In genomic region chr2:89849731-89850130, GRCh38 we compare ENCODE assay signal across 35 cellular contexts.
"Had no signal": no experiment of that assay in that cellular context is flagged by ENCODE, and none has a peak within 500 bp of the region (broad histone marks: within the 10 kb centered on the region; RNA-seq: fewer than 3 reads in every experiment).

No MANE protein-coding gene starts in this region.

- H3K36me3 Mint-ChIP-seq: activated CD8-positive, alpha-beta memory T cell treated with anti-CD3 and anti-CD28 coated beads, Interleukin-2, amount 10 ng/mL, durations not matched to agents 7 days and 5 days; activated naive CD4-positive, alpha-beta T cell treated with anti-CD3 and anti-CD28 coated beads, Interleukin-2, amount 10 ng/mL, durations not matched to agents 7 days and 5 days; activated naive CD4-positive, alpha-beta T cell treated with anti-CD3 and anti-CD28 coated beads, Interleukin-2, amount 50 U/mL, for 24 hours; activated naive CD8-positive, alpha-beta T cell; activated naive CD8-positive, alpha-beta T cell treated with anti-CD3 and anti-CD28 coated beads, Interleukin-2, amount 10 ng/mL, durations not matched to agents 7 days and 5 days; brain had no signal

- H3K9me3 Mint-ChIP-seq: activated B cell treated with CpG ODN at 0.5 μM for 24 hours; activated CD4-positive, alpha-beta T cell treated with anti-CD3 and anti-CD28 coated beads, Interleukin-2, amount 10 ng/mL, durations not matched to agents 7 days and 5 days; activated naive CD4-positive, alpha-beta T cell treated with anti-CD3 and anti-CD28 coated beads, Interleukin-2, amount 10 ng/mL, durations not matched to agents 7 days and 5 days; activated naive CD4-positive, alpha-beta T cell treated with anti-CD3 and anti-CD28 coated beads, Interleukin-2, amount 50 U/mL, for 24 hours; activated naive CD8-positive, alpha-beta T cell treated with anti-CD3 and anti-CD28 coated beads, Interleukin-2, amount 10 ng/mL, durations not matched to agents 7 days and 5 days; activated naive CD8-positive, alpha-beta T cell treated with anti-CD3 and anti-CD28 coated beads, Interleukin-2, amount 50 U/mL, for 24 hours; activated T-cell treated with anti-CD3 and anti-CD28 coated beads, Interleukin-2, amount 50 U/mL, for 24 hours; activated T-helper 2 cell treated with anti-CD3 and anti-CD28 coated beads, Interferon-gamma antibody, Interleukin-2, Interleukin-4, amounts not matched to agents 10 μg/mL and 5 μg/mL and 100 μg/mL, durations not matched to agents 14 hours and 24 hours and 36 hours; T-helper 2 cell treated with Interferon-gamma antibody and Interleukin-4, amounts not matched to agents 5 μg/mL and 100 μg/mL, for 36 hours had no signal

- FAIRE-seq: TTC549 had no signal

- H3K4me1 Mint-ChIP-seq: activated CD4-positive, alpha-beta memory T cell treated with anti-CD3 and anti-CD28 coated beads, Interleukin-2, amount 10 ng/mL, durations not matched to agents 7 days and 5 days; activated CD4-positive, alpha-beta T cell treated with anti-CD3 and anti-CD28 coated beads, Interleukin-2, amount 10 ng/mL, durations not matched to agents 7 days and 5 days; activated CD8-positive, alpha-beta memory T cell treated with anti-CD3 and anti-CD28 coated beads, Interleukin-2, amount 10 ng/mL, durations not matched to agents 7 days and 5 days; activated naive CD4-positive, alpha-beta T cell treated with anti-CD3 and anti-CD28 coated beads, Interleukin-2, amount 10 ng/mL, durations not matched to agents 7 days and 5 days; activated naive CD4-positive, alpha-beta T cell treated with anti-CD3 and anti-CD28 coated beads, Interleukin-2, amount 50 U/mL, for 24 hours; activated naive CD8-positive, alpha-beta T cell treated with anti-CD3 and anti-CD28 coated beads, Interleukin-2, amount 10 ng/mL, durations not matched to agents 7 days and 5 days; activated naive CD8-positive, alpha-beta T cell treated with anti-CD3 and anti-CD28 coated beads, Interleukin-2, amount 50 U/mL, for 24 hours; brain; central memory CD8-positive, alpha-beta T cell had no signal

- H3K9me3 ChIP-seq: ascending aorta had no signal

- H3K27ac Mint-ChIP-seq: activated B cell treated with CpG ODN at 0.5 μM for 24 hours; activated CD4-positive, alpha-beta memory T cell treated with anti-CD3 and anti-CD28 coated beads, Interleukin-2, amount 10 ng/mL, durations not matched to agents 7 days and 5 days; activated CD4-positive, alpha-beta T cell treated with anti-CD3 and anti-CD28 coated beads, Interleukin-2, amount 10 ng/mL, durations not matched to agents 7 days and 5 days; activated CD8-positive, alpha-beta memory T cell treated with anti-CD3 and anti-CD28 coated beads, Interleukin-2, amount 10 ng/mL, durations not matched to agents 7 days and 5 days; activated CD8-positive, alpha-beta T cell treated with anti-CD3 and anti-CD28 coated beads, Interleukin-2, amount 10 ng/mL, durations not matched to agents 7 days and 5 days; activated naive CD4-positive, alpha-beta T cell treated with anti-CD3 and anti-CD28 coated beads, Interleukin-2, amount 10 ng/mL, durations not matched to agents 7 days and 5 days; activated naive CD4-positive, alpha-beta T cell treated with anti-CD3 and anti-CD28 coated beads, Interleukin-2, amount 50 U/mL, for 24 hours; activated naive CD8-positive, alpha-beta T cell; activated naive CD8-positive, alpha-beta T cell treated with anti-CD3 and anti-CD28 coated beads, Interleukin-2, amount 10 ng/mL, durations not matched to agents 7 days and 5 days; activated naive CD8-positive, alpha-beta T cell treated with anti-CD3 and anti-CD28 coated beads, Interleukin-2, amount 50 U/mL, for 24 hours; activated T-cell treated with anti-CD3 and anti-CD28 coated beads, Interleukin-2, amount 50 U/mL, for 24 hours; activated T-helper 2 cell treated with anti-CD3 and anti-CD28 coated beads, Interferon-gamma antibody, Interleukin-2, Interleukin-4, amounts not matched to agents 10 μg/mL and 5 μg/mL and 100 μg/mL, durations not matched to agents 14 hours and 24 hours and 36 hours; brain; T-helper 1 cell treated with Interleukin-12 subunit alpha and Interleukin-12 subunit beta and Interleukin-4 antibody, amounts not matched to agents 30 μg/mL and 1 μg/mL, for 36 hours; T-helper 2 cell treated with Interferon-gamma antibody and Interleukin-4, amounts not matched to agents 5 μg/mL and 100 μg/mL, for 36 hours had no signal

- H3K4me3 Mint-ChIP-seq: activated B cell treated with CpG ODN at 0.5 μM for 24 hours; activated CD4-positive, alpha-beta memory T cell treated with anti-CD3 and anti-CD28 coated beads, Interleukin-2, amount 10 ng/mL, durations not matched to agents 7 days and 5 days; activated CD4-positive, alpha-beta T cell treated with anti-CD3 and anti-CD28 coated beads, Interleukin-2, amount 10 ng/mL, durations not matched to agents 7 days and 5 days; activated CD8-positive, alpha-beta memory T cell treated with anti-CD3 and anti-CD28 coated beads, Interleukin-2, amount 10 ng/mL, durations not matched to agents 7 days and 5 days; activated CD8-positive, alpha-beta T cell treated with anti-CD3 and anti-CD28 coated beads, Interleukin-2, amount 10 ng/mL, durations not matched to agents 7 days and 5 days; activated naive CD4-positive, alpha-beta T cell treated with anti-CD3 and anti-CD28 coated beads, Interleukin-2, amount 10 ng/mL, durations not matched to agents 7 days and 5 days; activated naive CD4-positive, alpha-beta T cell treated with anti-CD3 and anti-CD28 coated beads, Interleukin-2, amount 50 U/mL, for 24 hours; activated naive CD8-positive, alpha-beta T cell; activated naive CD8-positive, alpha-beta T cell treated with anti-CD3 and anti-CD28 coated beads, Interleukin-2, amount 10 ng/mL, durations not matched to agents 7 days and 5 days; activated naive CD8-positive, alpha-beta T cell treated with anti-CD3 and anti-CD28 coated beads, Interleukin-2, amount 50 U/mL, for 24 hours; activated T-cell treated with anti-CD3 and anti-CD28 coated beads, Interleukin-2, amount 50 U/mL, for 24 hours; brain; central memory CD8-positive, alpha-beta T cell; T-helper 1 cell treated with Interleukin-12 subunit alpha and Interleukin-12 subunit beta and Interleukin-4 antibody, amounts not matched to agents 30 μg/mL and 1 μg/mL, for 36 hours; T-helper 2 cell treated with Interferon-gamma antibody and Interleukin-4, amounts not matched to agents 5 μg/mL and 100 μg/mL, for 36 hours had no signal

- H3K27me3 ChIP-seq: ascending aorta, cardiac muscle cell had no signal

- H3K27ac ChIP-seq: ascending aorta, cardiac muscle cell, VCaP had no signal

- H3K36me3 ChIP-seq: ascending aorta, cardiac muscle cell had no signal

- H3K4me3 ChIP-seq: ascending aorta, cardiac muscle cell had no signal

- H3K4me1 ChIP-seq: ascending aorta had no signal

- H3K27me3 Mint-ChIP-seq: activated CD4-positive, alpha-beta memory T cell treated with anti-CD3 and anti-CD28 coated beads, Interleukin-2, amount 10 ng/mL, durations not matched to agents 7 days and 5 days; activated CD4-positive, alpha-beta T cell treated with anti-CD3 and anti-CD28 coated beads, Interleukin-2, amount 10 ng/mL, durations not matched to agents 7 days and 5 days; activated CD8-positive, alpha-beta memory T cell treated with anti-CD3 and anti-CD28 coated beads, Interleukin-2, amount 10 ng/mL, durations not matched to agents 7 days and 5 days; activated naive CD4-positive, alpha-beta T cell treated with anti-CD3 and anti-CD28 coated beads, Interleukin-2, amount 10 ng/mL, durations not matched to agents 7 days and 5 days; activated naive CD8-positive, alpha-beta T cell treated with anti-CD3 and anti-CD28 coated beads, Interleukin-2, amount 10 ng/mL, durations not matched to agents 7 days and 5 days; activated naive CD8-positive, alpha-beta T cell treated with anti-CD3 and anti-CD28 coated beads, Interleukin-2, amount 50 U/mL, for 24 hours had no signal

- DNase-seq: activated B cell treated with CpG ODN at 0.5 μM for 24 hours; activated CD4-positive, alpha-beta memory T cell treated with anti-CD3 and anti-CD28 coated beads, Interleukin-2, amount 10 ng/mL, durations not matched to agents 7 days and 5 days; activated CD4-positive, alpha-beta T cell treated with anti-CD3 and anti-CD28 coated beads for 48 hours; activated CD4-positive, alpha-beta T cell treated with anti-CD3 and anti-CD28 coated beads, Interleukin-2, amount 10 ng/mL, durations not matched to agents 7 days and 5 days; activated CD4-positive, alpha-beta T cell treated with anti-CD3 and anti-CD28 coated beads, Interleukin-2, amount 50 U/mL, for 48 hours; activated CD4-positive, CD25-positive, alpha-beta regulatory T cell treated with anti-CD3 and anti-CD28 coated beads, Interleukin-2, amount 50 U/mL, for 72 hours; activated CD8-positive, alpha-beta memory T cell treated with anti-CD3 and anti-CD28 coated beads for 24 hours; activated CD8-positive, alpha-beta memory T cell treated with anti-CD3 and anti-CD28 coated beads, Interleukin-2, amount 10 ng/mL, durations not matched to agents 7 days and 5 days; activated CD8-positive, alpha-beta memory T cell treated with anti-CD3 and anti-CD28 coated beads, Interleukin-2, amount 50 U/mL, for 48 hours; activated CD8-positive, alpha-beta T cell treated with anti-CD3 and anti-CD28 coated beads, Interleukin-2, amount 10 ng/mL, durations not matched to agents 7 days and 5 days; activated effector memory CD4-positive, alpha-beta T cell treated with Interleukin-2 at 50 U/mL for 16 hours; activated gamma-delta T cell; activated naive CD4-positive, alpha-beta T cell treated with anti-CD3 and anti-CD28 coated beads, Interleukin-2, amount 10 ng/mL, durations not matched to agents 7 days and 5 days; activated naive CD4-positive, alpha-beta T cell treated with Interleukin-2 at 50 U/mL for 16 hours; activated naive CD8-positive, alpha-beta T cell treated with anti-CD3 and anti-CD28 coated beads, Interleukin-2, amount 10 ng/mL, durations not matched to agents 7 days and 5 days; activated naive CD8-positive, alpha-beta T cell treated with anti-CD3 and anti-CD28 coated beads, Interleukin-2, amount 50 U/mL, for 24 hours; activated T-cell treated with anti-CD3 and anti-CD28 coated beads, Interleukin-2, amount 50 U/mL, for 24 hours; activated T-cell treated with anti-CD3 and anti-CD28 coated beads, Interleukin-2, amount 50 U/mL, for 48 hours; amygdala; anterior cingulate cortex; caudate nucleus; cerebellar nuclear complex; T-helper 2 cell; T-helper 9 cell had no signal

- ATAC-seq: activated CD8-positive, alpha-beta memory T cell treated with anti-CD3 and anti-CD28 coated beads, Interleukin-2, amount 10 ng/mL, durations not matched to agents 7 days and 5 days; activated CD8-positive, alpha-beta T cell treated with anti-CD3 and anti-CD28 coated beads, Interleukin-2, amount 10 ng/mL, durations not matched to agents 7 days and 5 days; activated naive CD8-positive, alpha-beta T cell treated with anti-CD3 and anti-CD28 coated beads, Interleukin-2, amount 50 U/mL, for 24 hours had no signal
